1 cellular context compared by ENCODE assay signal in the genomic region with DNA sequence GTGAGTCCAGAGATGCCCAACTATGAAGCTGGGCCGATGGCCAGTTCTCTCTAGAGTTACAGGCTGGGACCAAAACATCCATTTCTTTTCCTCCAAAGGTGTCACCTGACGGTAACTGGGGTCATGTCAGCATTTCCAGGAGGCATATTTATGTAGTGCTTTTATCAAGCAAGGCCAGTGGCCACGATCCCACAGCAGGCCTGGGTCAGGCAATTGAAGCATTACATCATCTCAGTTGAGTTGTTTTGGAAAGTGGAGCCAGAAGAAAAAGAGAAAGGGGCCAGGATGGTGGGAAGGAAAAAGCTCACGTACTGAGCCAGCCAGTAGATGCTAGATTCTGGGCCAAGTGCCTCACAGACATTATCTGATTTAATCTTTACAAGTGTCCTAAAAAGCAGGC.
TF ChIP-seq lines count a peak whose summit lies in the region.

No MANE protein-coding gene starts in this region.

TF ChIP-seq in H1, 55 proteins besides CTCF, POLR2A, EP300 and RAD21:
- no peak for TF ChIP-seq CHD2 (IDR thresholded peaks at IDR 0.05; ENCODE audit: low read length)
- no peak for TF ChIP-seq SP4 (IDR thresholded peaks at IDR 0.05; ENCODE audit: low read length)
- no peak for TF ChIP-seq HDAC2 (IDR thresholded peaks at IDR 0.05; ENCODE audit: borderline replicate concordance in 1 of 2, low read depth in 2 of 2, low read length in 2 of 2)
- TF ChIP-seq, protein P1, sequence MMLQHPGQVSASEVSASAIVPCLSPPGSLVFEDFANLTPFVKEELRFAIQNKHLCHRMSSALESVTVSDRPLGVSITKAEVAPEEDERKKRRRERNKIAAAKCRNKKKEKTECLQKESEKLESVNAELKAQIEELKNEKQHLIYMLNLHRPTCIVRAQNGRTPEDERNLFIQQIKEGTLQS (IDR thresholded peaks at IDR 0.05; ENCODE audit: insufficient read depth, low read depth, low read length), result no peak
- no peak for TF ChIP-seq TBP (IDR thresholded peaks at IDR 0.05; ENCODE audit: low read depth, low read length)
- TF ChIP-seq RNF2 (IDR thresholded peaks at IDR 0.05; ENCODE audit: borderline replicate concordance, low read depth, low read length, missing control alignments, poor library complexity, severe bottlenecking), result no peak
- TF ChIP-seq, protein P2, sequence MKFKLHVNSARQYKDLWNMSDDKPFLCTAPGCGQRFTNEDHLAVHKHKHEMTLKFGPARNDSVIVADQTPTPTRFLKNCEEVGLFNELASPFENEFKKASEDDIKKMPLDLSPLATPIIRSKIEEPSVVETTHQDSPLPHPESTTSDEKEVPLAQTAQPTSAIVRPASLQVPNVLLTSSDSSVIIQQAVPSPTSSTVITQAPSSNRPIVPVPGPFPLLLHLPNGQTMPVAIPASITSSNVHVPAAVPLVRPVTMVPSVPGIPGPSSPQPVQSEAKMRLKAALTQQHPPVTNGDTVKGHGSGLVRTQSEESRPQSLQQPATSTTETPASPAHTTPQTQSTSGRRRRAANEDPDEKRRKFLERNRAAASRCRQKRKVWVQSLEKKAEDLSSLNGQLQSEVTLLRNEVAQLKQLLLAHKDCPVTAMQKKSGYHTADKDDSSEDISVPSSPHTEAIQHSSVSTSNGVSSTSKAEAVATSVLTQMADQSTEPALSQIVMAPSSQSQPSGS (IDR thresholded peaks at IDR 0.05; ENCODE audit: low read length), result no peak
- no peak for TF ChIP-seq HDAC6 (IDR thresholded peaks at IDR 0.05; ENCODE audit: low read depth, low read length)
- TF ChIP-seq BCL11A (IDR thresholded peaks at IDR 0.05; ENCODE audit: low read depth in 2 of 2, low read length in 2 of 2), result no peak
- TF ChIP-seq POLR2AphosphoS5 (IDR thresholded peaks at IDR 0.05; ENCODE audit: low read depth, low read length), result no peak
- no peak for TF ChIP-seq SAP30 (IDR thresholded peaks at IDR 0.05; ENCODE audit: insufficient read depth, insufficient replicate concordance, low read length)
- no peak for TF ChIP-seq EGR1 (IDR thresholded peaks at IDR 0.05; ENCODE audit: borderline replicate concordance, low read depth, low read length)
- TF ChIP-seq, protein P3, sequence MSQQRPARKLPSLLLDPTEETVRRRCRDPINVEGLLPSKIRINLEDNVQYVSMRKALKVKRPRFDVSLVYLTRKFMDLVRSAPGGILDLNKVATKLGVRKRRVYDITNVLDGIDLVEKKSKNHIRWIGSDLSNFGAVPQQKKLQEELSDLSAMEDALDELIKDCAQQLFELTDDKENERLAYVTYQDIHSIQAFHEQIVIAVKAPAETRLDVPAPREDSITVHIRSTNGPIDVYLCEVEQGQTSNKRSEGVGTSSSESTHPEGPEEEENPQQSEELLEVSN (IDR thresholded peaks at IDR 0.05), result no peak
TF ChIP-seq in H1: peak in this region for 0.
